11 cellular contexts compared by ENCODE assay signal in genomic region chr9:124017064-124017928, GRCh38. TPM values are rescaled to one million over a fixed set of nuclear protein-coding genes. Genes with fewer than 3 reads are reported as not detected.
A peak's percentile ranks its signal among the peaks of the same experiment; 100 is the strongest.
DNase-seq lines count a peak whose midpoint lies in the region; ATAC-seq and TF ChIP-seq lines count a peak whose summit lies in the region.
"Had no signal": no experiment of that assay in that cellular context is flagged by ENCODE, and none has a peak within 500 bp of the region (broad histone marks: within the 10 kb centered on the region; RNA-seq: fewer than 3 reads in every experiment).

No MANE protein-coding gene starts in this region.

- H3K4me1 ChIP-seq in parathyroid adenoma = no peaks in the 10 kb centered on the region

- H3K36me3 ChIP-seq in parathyroid adenoma (ENCODE audit: control insufficient read depth, insufficient read depth, low read length) = no peaks in the 10 kb centered on the region

- H3K27me3 ChIP-seq in parathyroid adenoma (ENCODE audit: control insufficient read depth, insufficient read depth, low read length) = peaks cover 46% of the 10 kb centered on the region

- H3K27ac ChIP-seq in parathyroid adenoma = no peak overlapping the region
- H3K27ac ChIP-seq: epithelial cell of prostate had no signal

- peaks cover 2% of the 10 kb centered on the region for H3K36me3 Mint-ChIP-seq in IgD-negative memory B cell
- no peaks in the 10 kb centered on the region for H3K36me3 Mint-ChIP-seq in endothelial cell (ENCODE audit: low read depth, unreplicated experiment)

- H3K4me1 Mint-ChIP-seq in IgD-negative memory B cell = peaks cover 18 to 33% (median 26%) of the 10 kb centered on the region in 3 donors
- H3K4me1 Mint-ChIP-seq in endothelial cell (ENCODE audit: unreplicated experiment) = peaks cover 15% of the 10 kb centered on the region

- H3K4me3 ChIP-seq in GM08714 (ENCODE audit: low read length) = 0 out of 2 replicates have a peak overlapping the region, but pooled peaks have one; percentile 10
- no peak overlapping the region for H3K4me3 ChIP-seq in parathyroid adenoma (ENCODE audit: low read depth, low read length)

- peak overlapping the region; percentile 91 to 97 (median 97) for H3K27ac Mint-ChIP-seq in IgD-negative memory B cell
- no peak overlapping the region for H3K27ac Mint-ChIP-seq in endothelial cell (ENCODE audit: unreplicated experiment)

- ATAC-seq in HG02798 (IDR thresholded peaks at IDR 0.05; ENCODE audit: poor library complexity, unreplicated experiment) = no peak

- H3K9ac ChIP-seq in parathyroid adenoma = no peak overlapping the region

- peaks cover 0 to 18% (median 0%) of the 10 kb centered on the region in 3 donors for H3K9me3 Mint-ChIP-seq in IgD-negative memory B cell
- H3K9me3 Mint-ChIP-seq in endothelial cell (ENCODE audit: unreplicated experiment) = no peaks in the 10 kb centered on the region

- H3K79me2 ChIP-seq in parathyroid adenoma = no peaks in the 10 kb centered on the region

- H3K4me3 Mint-ChIP-seq in IgD-negative memory B cell (peak overlapping the region in 3 of 4 donors; percentile 63 to 86 (median 86)), endothelial cell (ENCODE audit: unreplicated experiment) (peak overlapping the region; percentile 78)

- no peak for TF ChIP-seq CTCF in endothelial cell (IDR thresholded peaks at IDR 0.05; ENCODE audit: unreplicated experiment)
- TF ChIP-seq CTCF in parathyroid adenoma (IDR thresholded peaks at IDR 0.05) = no peak

- H3K4me2 ChIP-seq in parathyroid adenoma (ENCODE audit: low read length) = peak overlapping the region; percentile 24

- H2AFZ ChIP-seq in parathyroid adenoma = no peak overlapping the region

- no peaks in the 10 kb centered on the region for H3K9me3 ChIP-seq in parathyroid adenoma (ENCODE audit: control insufficient read depth, low read length)

- DNase-seq in endothelial cell (ENCODE audit: low spot score) (no peak), AML-193 (lab: John Stamatoyannopoulos, UW) (no peak), HK-2 (ENCODE audit: unreplicated experiment) (no peak)
- DNase-seq: NCI-H1436, SHP77 treated with DMSO at 0.1 percent for 48 hours had no signal

- H3K27me3 Mint-ChIP-seq in IgD-negative memory B cell (peaks cover 64% of the 10 kb centered on the region), endothelial cell (ENCODE audit: unreplicated experiment) (peaks cover 44% of the 10 kb centered on the region)

RNA-seq across cellular contexts. Expression of gene LHX2, which starts 5.7 kb away (rescaled TPM):
- polyA plus RNA-seq in IgD-negative memory B cell = not detected
- not detected for total RNA-seq in endothelial cell (ENCODE audit: unreplicated experiment)
- total RNA-seq: mononuclear cell had no signal
